ENCODE assay signal across 19 cellular contexts in genomic region chr10:87712913-87713616, GRCh38. TPM values are rescaled to one million over a fixed set of nuclear protein-coding genes. Genes with fewer than 3 reads are reported as not detected.
DNase-seq lines count a peak whose midpoint lies in the region; ATAC-seq and TF ChIP-seq lines count a peak whose summit lies in the region.
"Had no signal": no experiment of that assay in that cellular context is flagged by ENCODE, and none has a peak within 500 bp of the region (broad histone marks: within the 10 kb centered on the region; RNA-seq: fewer than 3 reads in every experiment).

No MANE protein-coding gene starts in this region.

- no CpG with 5 or more reads among the region's 11 CpGs for WGBS in H9 (ENCODE audit: extremely low coverage, insufficient read length, low lambda C conversion rate)
- WGBS in body of pancreas, 2 donors: 39 to 42% methylated on average over 11 of the region's 11 CpGs

- H3K27me3 Mint-ChIP-seq in H9 (ENCODE audit: low read depth) (no peaks in the 10 kb centered on the region), progenitor cell of endocrine pancreas (no peaks in the 10 kb centered on the region)

- no peaks in the 10 kb centered on the region for H3K23me2 ChIP-seq in H9 (ENCODE audit: insufficient read length, low read depth, low read length, poor library complexity, severe bottlenecking)

- TF ChIP-seq CTCF in H9 (conservative IDR thresholded peaks at IDR 0.05) (no peak), body of pancreas (IDR thresholded peaks at IDR 0.05) (no peak), left lung (IDR thresholded peaks at IDR 0.05) (no peak), progenitor cell of endocrine pancreas (IDR thresholded peaks at IDR 0.05; ENCODE audit: unreplicated experiment) (no peak)

- no peak overlapping the region for H3K4ac ChIP-seq in H9 (ENCODE audit: low read depth, low read length)

- H3K9me3 ChIP-seq in H9 (ENCODE audit: control insufficient read depth, low read depth, low read length): no peaks in the 10 kb centered on the region
- H3K9me3 ChIP-seq in body of pancreas: no peaks in the 10 kb centered on the region
- H3K9me3 ChIP-seq in left lung: no peaks in the 10 kb centered on the region
- H3K9me3 ChIP-seq: SJCRH30 had no signal

- H3K9ac ChIP-seq in H9 (ENCODE audit: extremely low read depth, insufficient read length, low read length): no peak overlapping the region

- H3K36me3 Mint-ChIP-seq in H9 (ENCODE audit: insufficient read depth in 1 of 3, low read depth in 3 of 3): peaks cover 1 to 30% (median 17%) of the 10 kb centered on the region in 3 experiments; a peak in 5 of 7 replicates
- H3K36me3 Mint-ChIP-seq in progenitor cell of endocrine pancreas (ENCODE audit: insufficient read depth): no peaks in the 10 kb centered on the region

- TF ChIP-seq POLR2A in body of pancreas (IDR thresholded peaks at IDR 0.05): no peak

- H3K56ac ChIP-seq in H9 (ENCODE audit: insufficient read length, low read depth, low read length): no peak overlapping the region

- ATAC-seq in body of pancreas: peak; percentile 52
- ATAC-seq in left lung: peak; percentile 57
- ATAC-seq in HG02798 (IDR thresholded peaks at IDR 0.05; ENCODE audit: poor library complexity, unreplicated experiment): no peak
- ATAC-seq: HCT116 had no signal

- H3K27me3 ChIP-seq in H9 (ENCODE audit: insufficient read depth, low read length) (no peaks in the 10 kb centered on the region), body of pancreas (no peaks in the 10 kb centered on the region), left lung (no peaks in the 10 kb centered on the region)
- H3K27me3 ChIP-seq: SJCRH30 had no signal

- H4K8ac ChIP-seq in H9 (replicated peaks; ENCODE audit: insufficient read length, low read depth, low read length): no peak overlapping the region

- DNase-seq in H9: no peak
- peak in 1 of 4 donors; percentile 8 for DNase-seq in body of pancreas
- no peak for DNase-seq in left lung
- DNase-seq in progenitor cell of endocrine pancreas (ENCODE audit: low spot score, unreplicated experiment): no peak
- DNase-seq in CD1c-positive myeloid dendritic cell (ENCODE audit: extremely low spot score): no peak
- DNase-seq in A172 (ENCODE audit: low spot score): no peak
- DNase-seq: COR-L47; GF-D8; NCI-H1105 treated with DMSO at 0.1 percent for 48 hours; NCI-H1694 treated with DMSO at 0.1 percent for 48 hours; NCI-H69; NK-92 treated with Interleukin-12 subunit alpha and Interleukin-12 subunit beta, amount 100 ng/mL, for 24 hours; OCI-M1; RPMI8226; SJCRH30 had no signal

- no peaks in the 10 kb centered on the region for H4K20me1 ChIP-seq in H9 (ENCODE audit: control insufficient read depth, insufficient read depth, insufficient read length)

- no peak overlapping the region for H3K4me3 ChIP-seq in body of pancreas
- no peak overlapping the region for H3K4me3 ChIP-seq in left lung
- H3K4me3 ChIP-seq: SJCRH30 had no signal

- H4K91ac ChIP-seq in H9 (ENCODE audit: insufficient read length, low read depth, low read length): no peak overlapping the region

- H2AK5ac ChIP-seq in H9 (ENCODE audit: insufficient read length, low read length): no peak overlapping the region

- no peak overlapping the region for H2AFZ ChIP-seq in H9 (ENCODE audit: low read length)

- no peak overlapping the region for H3K14ac ChIP-seq in H9 (ENCODE audit: insufficient read depth, low read length)

- H3K4me1 Mint-ChIP-seq in H9 (peaks cover 4 to 11% of the 10 kb centered on the region in 2 experiments), progenitor cell of endocrine pancreas (ENCODE audit: low read depth) (peaks cover 17% of the 10 kb centered on the region)

- no peak overlapping the region for H2BK15ac ChIP-seq in H9 (ENCODE audit: low read depth, low read length)

- H2BK5ac ChIP-seq in H9 (ENCODE audit: insufficient read length, low read length): no peak overlapping the region

- no peak overlapping the region for H2BK12ac ChIP-seq in H9 (ENCODE audit: insufficient read length, low read depth, low read length)

- H3K9me3 Mint-ChIP-seq in H9: no peaks in the 10 kb centered on the region
- H3K9me3 Mint-ChIP-seq in progenitor cell of endocrine pancreas (ENCODE audit: low read depth): no peaks in the 10 kb centered on the region

- H3K79me1 ChIP-seq in H9 (ENCODE audit: insufficient read depth, low read depth, low read length, poor library complexity, severe bottlenecking): no peaks in the 10 kb centered on the region

- no peaks in the 10 kb centered on the region for H3K79me2 ChIP-seq in H9 (ENCODE audit: insufficient read depth, low read length)

- no peak overlapping the region for H3T11ph ChIP-seq in H9 (ENCODE audit: low read length)

- H3K4me3 Mint-ChIP-seq in H9 (no peak overlapping the region), progenitor cell of endocrine pancreas (ENCODE audit: low read depth) (no peak overlapping the region)

- H2BK20ac ChIP-seq in H9 (ENCODE audit: low read depth, low read length, poor library complexity, severe bottlenecking): no peak overlapping the region

- H3K18ac ChIP-seq in H9 (ENCODE audit: insufficient read length, low read depth, low read length): no peak overlapping the region

- H3K4me1 ChIP-seq in H9 (ENCODE audit: insufficient read depth, low read length) (no peaks in the 10 kb centered on the region), body of pancreas (peaks cover 34% of the 10 kb centered on the region), left lung (peaks cover 6 to 31% of the 10 kb centered on the region in 2 donors)
- H3K4me1 ChIP-seq: SJCRH30 had no signal

- H4K5ac ChIP-seq in H9 (ENCODE audit: insufficient read length, low read depth, low read length): no peak overlapping the region

- H3K23ac ChIP-seq in H9 (ENCODE audit: insufficient read length, low read depth, low read length): no peak overlapping the region

- H3K4me2 ChIP-seq in H9 (ENCODE audit: insufficient read depth, insufficient read length, low read length): no peak overlapping the region

- H3K36me3 ChIP-seq in body of pancreas (replicated peaks in 1 of 2; ENCODE audit: insufficient read depth in 1 of 2, low read depth in 2 of 2) (no peaks in the 10 kb centered on the region), left lung (peaks cover 0 to 24% of the 10 kb centered on the region in 2 donors)
- H3K36me3 ChIP-seq: SJCRH30 had no signal

- H3K27ac Mint-ChIP-seq in H9 (peak overlapping the region in 2 of 3 experiments; percentile 53 to 57; a peak in 3 of 7 replicates), progenitor cell of endocrine pancreas (peak overlapping the region; percentile 25)

- H3K27ac ChIP-seq in H9 (ENCODE audit: insufficient read length, low read depth, low read length): no peak overlapping the region
- H3K27ac ChIP-seq in body of pancreas: peak overlapping the region; percentile 17 to 87 (median 64)
- peak overlapping the region; percentile 4 to 64 for H3K27ac ChIP-seq in left lung
- H3K27ac ChIP-seq: C4-2B, HL-60, SJCRH30 had no signal

- H2BK120ac ChIP-seq in H9 (ENCODE audit: low read depth, low read length, poor library complexity, severe bottlenecking): no peak overlapping the region

- intact Hi-C loops in body of pancreas (cut with DNase I) (no loop called here), left lung (cut with DNase I) (no loop called here)

RNA-seq across cellular contexts. Expression of gene PAPSS2, which starts 53.4 kb away (rescaled TPM):
- total RNA-seq in H9 (2021) (24.0 and 24.5 TPM in 2 replicates), body of pancreas (10 to 100 TPM; 16.9 to 17.5 TPM), left lung (100 to 1,000 TPM; 114 to 183 TPM), progenitor cell of endocrine pancreas (7.3 and 7.5 TPM in 2 replicates)
- total RNA-seq in A172 (2014; rRNA removed; shearing (Covaris generic)): 39.3 and 40.4 TPM in 2 replicates
